Comparison of ENCODE assay signal across 8 cellular contexts in the genomic region with DNA sequence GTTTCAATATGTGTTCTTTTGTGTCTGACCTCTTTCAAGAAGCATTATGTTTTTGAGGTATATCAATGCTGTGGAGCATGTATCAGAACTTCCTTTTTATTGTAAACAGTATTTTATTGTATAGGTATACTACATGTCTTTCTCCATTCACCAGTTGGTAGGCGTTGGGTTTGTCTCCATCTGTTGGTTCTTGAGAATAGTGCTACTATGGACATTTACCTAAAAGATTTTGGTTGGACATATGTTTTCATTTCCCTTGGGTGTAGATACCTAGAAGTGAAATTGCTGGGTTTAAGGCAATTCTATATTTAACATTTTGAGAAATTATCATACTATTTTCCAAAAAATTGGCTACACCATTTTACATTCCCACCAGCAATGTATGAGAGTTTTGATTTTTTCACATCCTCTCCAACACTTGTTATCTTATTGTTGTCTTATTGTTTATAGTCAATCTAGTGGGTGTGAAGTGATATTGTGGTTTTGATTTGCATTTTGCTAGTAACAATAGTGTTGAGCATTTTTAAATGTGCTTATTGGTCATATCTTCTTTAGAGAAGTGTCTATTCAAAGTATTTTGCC.
A peak's percentile ranks its signal among the peaks of the same experiment; 100 is the strongest.
DNase-seq lines count a peak whose midpoint lies in the region; ATAC-seq, FAIRE-seq and TF ChIP-seq lines count a peak whose summit lies in the region.

No MANE protein-coding gene starts in this region.

- H3K79me2 ChIP-seq in osteoblast (ENCODE audit: insufficient read depth, low read length): no peaks in the 10 kb centered on the region

- intact Hi-C loops in body of pancreas (cut with DNase I): no loop called here

- H3K4me2 ChIP-seq in osteoblast (ENCODE audit: insufficient read depth, low read length): no peak overlapping the region

- no peak for ATAC-seq in stimulated activated memory B cell treated with anti-CD40 and anti-IgM and Interleukin-4, amounts not matched to agents 10 μg/mL and 1 μg/mL and 100 μg/mL, for 72 hours
- ATAC-seq in body of pancreas: no peak

- H3K9me3 ChIP-seq in osteoblast (ENCODE audit: low read depth, low read length): no peaks in the 10 kb centered on the region
- H3K9me3 ChIP-seq in body of pancreas: no peaks in the 10 kb centered on the region

- H3K4me1 Mint-ChIP-seq in stimulated activated memory B cell treated with anti-CD40 and anti-IgM and Interleukin-4, amounts not matched to agents 10 μg/mL and 1 μg/mL and 100 μg/mL, for 72 hours: no peaks in the 10 kb centered on the region

- H3K27me3 Mint-ChIP-seq in stimulated activated memory B cell treated with anti-CD40 and anti-IgM and Interleukin-4, amounts not matched to agents 10 μg/mL and 1 μg/mL and 100 μg/mL, for 72 hours: no peaks in the 10 kb centered on the region

- H3K4me1 ChIP-seq in osteoblast (ENCODE audit: insufficient read depth, low read length) (no peaks in the 10 kb centered on the region), body of pancreas (no peaks in the 10 kb centered on the region)

- H3K27ac Mint-ChIP-seq in stimulated activated memory B cell treated with anti-CD40 and anti-IgM and Interleukin-4, amounts not matched to agents 10 μg/mL and 1 μg/mL and 100 μg/mL, for 72 hours: no peak overlapping the region

- H3K36me3 Mint-ChIP-seq in stimulated activated memory B cell treated with anti-CD40 and anti-IgM and Interleukin-4, amounts not matched to agents 10 μg/mL and 1 μg/mL and 100 μg/mL, for 72 hours: no peaks in the 10 kb centered on the region

- WGBS in body of pancreas, 2 donors: 21 to 42% methylated on average over 1 of the region's 1 CpG

- no peak for FAIRE-seq in bronchial epithelial cell (lab: Jason Lieb, UNC)

- no peak overlapping the region for H2AFZ ChIP-seq in osteoblast (ENCODE audit: low read length)

- H3K36me3 ChIP-seq in bronchial epithelial cell (ENCODE audit: control insufficient read depth, insufficient read depth, low read length) (no peaks in the 10 kb centered on the region), osteoblast (ENCODE audit: insufficient read depth, low read length) (no peaks in the 10 kb centered on the region), body of pancreas (replicated peaks in 1 of 2; ENCODE audit: insufficient read depth in 1 of 2, low read depth in 2 of 2) (no peaks in the 10 kb centered on the region)

- no peaks in the 10 kb centered on the region for H4K20me1 ChIP-seq in osteoblast (ENCODE audit: insufficient read depth, low read length)

- H3K9me3 Mint-ChIP-seq in stimulated activated memory B cell treated with anti-CD40 and anti-IgM and Interleukin-4, amounts not matched to agents 10 μg/mL and 1 μg/mL and 100 μg/mL, for 72 hours: peaks cover 2% of the 10 kb centered on the region

- no peak for TF ChIP-seq POLR2A in body of pancreas (IDR thresholded peaks at IDR 0.05)

- H3K27ac ChIP-seq in osteoblast (ENCODE audit: low read depth, low read length) (no peak overlapping the region), body of pancreas (no peak overlapping the region)

- peak; percentile 30; the same call in 1 of the 2 replicates for TF ChIP-seq CTCF in GM12874 (IDR thresholded peaks at IDR 0.05; ENCODE audit: insufficient read depth, low read depth, low read length)
- peak; percentile 33 for TF ChIP-seq CTCF in bronchial epithelial cell (IDR thresholded peaks at IDR 0.05; ENCODE audit: insufficient read depth, low read length, severe bottlenecking)
- peak; percentile 64 for TF ChIP-seq CTCF in osteoblast (IDR thresholded peaks at IDR 0.05; ENCODE audit: extremely low read depth, low read depth, low read length)
- peak in 3 of 7 experiments; percentile 16 to 24 (median 17) for TF ChIP-seq CTCF in body of pancreas (IDR thresholded peaks at IDR 0.05)

- peak; percentile 42 for DNase-seq in NCI-H1105 (lab: John Stamatoyannopoulos, UW)
- peak; percentile 55 for DNase-seq in bronchial epithelial cell (ENCODE audit: low read depth)
- DNase-seq in osteoblast (ENCODE audit: insufficient read length, low spot score, missing footprints): peak; percentile 74
- DNase-seq in NCI-H1417 treated with DMSO at 0.1 percent for 48 hours (lab: John Stamatoyannopoulos, UW): no peak
- DNase-seq in body of pancreas: no peak
- no peak for DNase-seq in activated CD4-positive, alpha-beta T cell treated with anti-CD3 and anti-CD28 coated beads, Interleukin-2, amount 50 U/mL, for 48 hours

- no peak overlapping the region for H3K4me3 Mint-ChIP-seq in stimulated activated memory B cell treated with anti-CD40 and anti-IgM and Interleukin-4, amounts not matched to agents 10 μg/mL and 1 μg/mL and 100 μg/mL, for 72 hours

- H3K4me3 ChIP-seq in bronchial epithelial cell (ENCODE audit: low read depth, low read length) (no peak overlapping the region), osteoblast (ENCODE audit: insufficient read depth, low read length) (no peak overlapping the region), body of pancreas (no peak overlapping the region)

- no peaks in the 10 kb centered on the region for H3K27me3 ChIP-seq in bronchial epithelial cell (ENCODE audit: control insufficient read depth, insufficient read depth, low read length)
- peaks cover 5% of the 10 kb centered on the region for H3K27me3 ChIP-seq in osteoblast (ENCODE audit: insufficient read depth, low read length)
- H3K27me3 ChIP-seq in body of pancreas: no peaks in the 10 kb centered on the region

Comparison
In these comparisons a context has a peak if more than half of its experiments do, and no peak if none do; other contexts are left out.
1. DNase-seq: peak in NCI-H1105 (single experiment), bronchial epithelial cell (single experiment) and osteoblast (single experiment); none in NCI-H1417 treated with DMSO at 0.1 percent for 48 hours (single experiment), body of pancreas (0 of 4) and activated CD4-positive, alpha-beta T cell treated with anti-CD3 and anti-CD28 coated beads, Interleukin-2, amount 50 U/mL, for 48 hours (0 of 2).